ENCODE assay signal across 15 cellular contexts in the genomic region with DNA sequence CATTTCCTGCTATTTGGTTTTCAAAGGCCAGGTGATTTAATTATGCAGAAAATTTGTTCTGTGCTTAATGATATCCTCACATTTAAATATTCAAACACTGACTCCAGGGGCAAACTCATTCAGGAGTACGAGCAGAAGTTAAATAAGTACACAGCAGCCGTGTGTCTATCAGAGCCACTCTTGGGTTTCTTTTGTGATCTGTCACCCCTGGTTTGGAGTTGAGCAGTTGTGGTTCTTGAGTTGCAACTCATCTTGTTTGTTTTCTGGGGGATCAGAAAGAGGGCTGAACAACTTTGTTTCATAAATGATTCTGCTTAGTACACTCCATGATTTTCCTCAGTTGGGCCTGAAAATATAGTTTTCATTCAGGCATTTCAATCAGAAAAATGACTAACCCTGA. TPM values are rescaled to one million over a fixed set of nuclear protein-coding genes. Genes with fewer than 3 reads are reported as not detected.
DNase-seq lines count a peak whose midpoint lies in the region; ATAC-seq and TF ChIP-seq lines count a peak whose summit lies in the region.
"Had no signal": no experiment of that assay in that cellular context is flagged by ENCODE, and none has a peak within 500 bp of the region (broad histone marks: within the 10 kb centered on the region; RNA-seq: fewer than 3 reads in every experiment).

No MANE protein-coding gene starts in this region.

- TF ChIP-seq CTCF in GM12865 (IDR thresholded peaks at IDR 0.05; ENCODE audit: insufficient read depth, low read depth, low read length, missing control alignments) (no peak), WTC11 (IDR thresholded peaks at IDR 0.05) (no peak), hepatocyte (IDR thresholded peaks at IDR 0.05; ENCODE audit: poor library complexity) (no peak)

- no peak overlapping the region for H3K4me3 Mint-ChIP-seq in activated CD8-positive, alpha-beta memory T cell treated with anti-CD3 and anti-CD28 coated beads, Interleukin-2, amount 10 ng/mL, durations not matched to agents 7 days and 5 days
- H3K4me3 Mint-ChIP-seq in WTC11, result no peak overlapping the region
- H3K4me3 Mint-ChIP-seq: B cell; CD8-positive, alpha-beta T cell; GM23338 had no signal

- DNase-seq in activated CD8-positive, alpha-beta memory T cell treated with anti-CD3 and anti-CD28 coated beads, Interleukin-2, amount 10 ng/mL, durations not matched to agents 7 days and 5 days, result no peak
- DNase-seq in activated CD8-positive, alpha-beta memory T cell treated with anti-CD3 and anti-CD28 coated beads, Interleukin-2, amount 50 U/mL, for 4 hours, result no peak
- DNase-seq in GM12865 (ENCODE audit: low read depth) (peak; percentile 56), WTC11 (ENCODE audit: low spot score) (no peak), hepatocyte (ENCODE audit: low spot score) (no peak), OCI-M1 (lab: John Stamatoyannopoulos, UW) (no peak), Kasumi-1 (lab: John Stamatoyannopoulos, UW) (no peak)
- DNase-seq: Calu3; CD8-positive, alpha-beta T cell; DMS79 treated with DMSO at 0.1 percent for 48 hours; GF-D8; HCEC 1CT had no signal

- no peak overlapping the region for H2AFZ ChIP-seq in hepatocyte
- H2AFZ ChIP-seq: GM23338 had no signal

- peaks cover 10% of the 10 kb centered on the region for H3K4me1 ChIP-seq in hepatocyte (ENCODE audit: insufficient read depth)
- H3K4me1 ChIP-seq: BLaER1 treated with 17β-estradiol and CSF1 and Interleukin-3, amounts not matched to agents 10 nM and 100 nM had no signal

- H3K27me3 ChIP-seq in hepatocyte, result no peaks in the 10 kb centered on the region
- H3K27me3 ChIP-seq: BLaER1 treated with 17β-estradiol and CSF1 and Interleukin-3, amounts not matched to agents 10 nM and 100 nM had no signal

- peaks cover 32% of the 10 kb centered on the region for H3K4me1 Mint-ChIP-seq in activated CD8-positive, alpha-beta memory T cell treated with anti-CD3 and anti-CD28 coated beads, Interleukin-2, amount 10 ng/mL, durations not matched to agents 7 days and 5 days
- peaks cover 22% of the 10 kb centered on the region for H3K4me1 Mint-ChIP-seq in WTC11

- no peaks in the 10 kb centered on the region for H3K9me3 Mint-ChIP-seq in activated CD8-positive, alpha-beta memory T cell treated with anti-CD3 and anti-CD28 coated beads, Interleukin-2, amount 10 ng/mL, durations not matched to agents 7 days and 5 days (ENCODE audit: low read depth)
- H3K9me3 Mint-ChIP-seq in WTC11, result no peaks in the 10 kb centered on the region
- H3K9me3 Mint-ChIP-seq: CD8-positive, alpha-beta T cell; GM23338 had no signal

- H3K4me2 ChIP-seq in hepatocyte, result no peak overlapping the region
- H3K4me2 ChIP-seq: BLaER1 treated with 17β-estradiol and CSF1 and Interleukin-3, amounts not matched to agents 10 nM and 100 nM; GM23338 had no signal

- H3K79me2 ChIP-seq in hepatocyte, result no peaks in the 10 kb centered on the region

- POLR2A ChIA-PET in WTC11 (lab: Charles Lee), result no interaction called here

- peaks cover 5% of the 10 kb centered on the region for H3K27me3 Mint-ChIP-seq in activated CD8-positive, alpha-beta memory T cell treated with anti-CD3 and anti-CD28 coated beads, Interleukin-2, amount 10 ng/mL, durations not matched to agents 7 days and 5 days
- no peaks in the 10 kb centered on the region for H3K27me3 Mint-ChIP-seq in WTC11 (ENCODE audit: low read depth)

- peak overlapping the region; percentile 38 for H3K27ac ChIP-seq in hepatocyte
- H3K27ac ChIP-seq: BLaER1 treated with 17β-estradiol and CSF1 and Interleukin-3, amounts not matched to agents 10 nM and 100 nM had no signal

- H4K20me1 ChIP-seq in hepatocyte (ENCODE audit: insufficient read depth, poor library complexity, severe bottlenecking), result no peaks in the 10 kb centered on the region
- H4K20me1 ChIP-seq: BLaER1 treated with 17β-estradiol and CSF1 and Interleukin-3, amounts not matched to agents 10 nM and 100 nM had no signal

- H3K36me3 Mint-ChIP-seq in activated CD8-positive, alpha-beta memory T cell treated with anti-CD3 and anti-CD28 coated beads, Interleukin-2, amount 10 ng/mL, durations not matched to agents 7 days and 5 days, result peaks cover 4% of the 10 kb centered on the region
- H3K36me3 Mint-ChIP-seq in WTC11, result no peaks in the 10 kb centered on the region; the same call in 1 of the 2 replicates
- H3K36me3 Mint-ChIP-seq: CD8-positive, alpha-beta T cell had no signal

- no peaks in the 10 kb centered on the region for H3K9me2 ChIP-seq in hepatocyte (replicated peaks; ENCODE audit: insufficient read depth)

- peak; percentile 56 for ATAC-seq in activated CD8-positive, alpha-beta memory T cell treated with anti-CD3 and anti-CD28 coated beads, Interleukin-2, amount 10 ng/mL, durations not matched to agents 7 days and 5 days
- no peak for ATAC-seq in WTC11
- ATAC-seq: CD8-positive, alpha-beta T cell; GM23338 had no signal

- H3K4me3 ChIP-seq in GM12865 (ENCODE audit: low read depth, low read length) (no peak overlapping the region), hepatocyte (no peak overlapping the region)
- H3K4me3 ChIP-seq: BLaER1 treated with 17β-estradiol and CSF1 and Interleukin-3, amounts not matched to agents 10 nM and 100 nM; GM23338 had no signal

- peak overlapping the region; percentile 32 for H3K27ac Mint-ChIP-seq in activated CD8-positive, alpha-beta memory T cell treated with anti-CD3 and anti-CD28 coated beads, Interleukin-2, amount 10 ng/mL, durations not matched to agents 7 days and 5 days
- H3K27ac Mint-ChIP-seq in WTC11, result 0 out of 2 replicates have a peak overlapping the region, but pooled peaks have one; percentile 28
- H3K27ac Mint-ChIP-seq: B cell; CD8-positive, alpha-beta T cell; GM23338 had no signal

- no peaks in the 10 kb centered on the region for H3K36me3 ChIP-seq in hepatocyte (replicated peaks; ENCODE audit: insufficient read depth, low read depth)
- H3K36me3 ChIP-seq: BLaER1 treated with 17β-estradiol and CSF1 and Interleukin-3, amounts not matched to agents 10 nM and 100 nM had no signal

- H3K9me3 ChIP-seq in hepatocyte (ENCODE audit: low read depth), result no peaks in the 10 kb centered on the region
- H3K9me3 ChIP-seq: BLaER1 treated with 17β-estradiol and CSF1 and Interleukin-3, amounts not matched to agents 10 nM and 100 nM had no signal

- WGBS in hepatocyte (ENCODE audit: low lambda C conversion rate, missing lambda C conversion rate), result 59% methylated on average over 2 of the region's 2 CpGs

- CTCF ChIA-PET in activated CD8-positive, alpha-beta memory T cell treated with anti-CD3 and anti-CD28 coated beads, Interleukin-2, amount 10 ng/mL, durations not matched to agents 7 days and 5 days (lab: Charles Lee), result no interaction called here
- CTCF ChIA-PET in WTC11 (lab: Charles Lee), result no interaction called here

TF ChIP-seq in WTC11, 78 proteins besides CTCF, POLR2A, EP300 and RAD21:
- no peak for TF ChIP-seq ELF4 (CRISPR knock-in tag; IDR thresholded peaks at IDR 0.05; ENCODE audit: low read depth)

RNA-seq across cellular contexts. Expression of a gene that starts 25.7 kb away (rescaled TPM):
- 100 to 1,000 TPM in 1 of 2 experiments, 10 to 100 TPM in 1; 76.0 to 118 TPM for total RNA-seq in activated CD8-positive, alpha-beta memory T cell treated with anti-CD3 and anti-CD28 coated beads, Interleukin-2, amount 10 ng/mL, durations not matched to agents 7 days and 5 days
- total RNA-seq in WTC11 (2021) (70.3 to 80.4 TPM (median 78.1 TPM) in 3 replicates), hepatocyte (81.8 and 91.4 TPM in 2 replicates)
- 51.0 and 58.8 TPM in 2 replicates for polyA plus RNA-seq in hepatocyte
